In the genomic region with DNA sequence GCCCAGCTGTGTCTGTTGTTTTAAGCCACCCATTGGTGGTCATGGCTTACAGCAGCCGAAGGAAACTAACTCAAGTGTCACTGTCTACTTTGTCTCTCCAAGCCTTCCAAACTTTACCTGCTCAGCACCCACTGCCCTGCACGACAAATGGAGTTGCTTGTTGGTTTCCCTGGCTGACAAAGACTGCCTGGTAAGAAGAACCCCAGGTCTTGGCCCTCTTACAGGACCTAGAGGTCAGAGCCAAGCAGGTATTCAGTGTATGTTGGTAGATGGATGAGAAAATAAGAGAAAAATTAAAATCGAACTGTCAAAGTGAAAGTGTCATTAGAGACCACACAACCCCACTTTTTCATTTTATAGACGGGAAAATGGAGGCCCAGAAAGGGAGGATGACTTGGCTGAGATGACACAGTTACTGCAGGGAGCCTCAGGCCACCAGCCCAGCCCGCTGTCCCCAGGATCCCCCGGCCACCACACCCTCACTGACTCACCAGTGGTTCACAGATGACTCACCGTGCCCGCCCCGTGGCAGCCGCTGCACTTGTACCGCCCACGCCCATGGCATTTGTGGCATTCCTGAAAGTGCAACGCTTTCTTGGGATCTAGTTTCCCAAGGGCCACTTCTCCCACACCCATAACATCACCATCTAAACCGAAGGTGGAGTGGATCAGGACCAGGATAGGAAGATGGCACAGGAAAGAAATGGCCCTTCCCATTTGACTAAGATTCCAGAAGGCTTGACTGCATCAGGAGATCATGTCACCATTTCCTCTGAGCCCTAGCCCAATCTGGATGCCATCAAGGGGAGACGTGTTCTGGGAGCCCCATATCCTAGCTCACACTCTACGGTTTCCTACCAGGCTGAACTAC, we compare ENCODE assay signal across 1 cellular context.
TF ChIP-seq lines count a peak whose summit lies in the region.

No MANE protein-coding gene starts in this region.

TF ChIP-seq in K562, 482 proteins besides CTCF, POLR2A, EP300 and RAD21 (continued from another document and continues in another):
- TF ChIP-seq, protein P1, sequence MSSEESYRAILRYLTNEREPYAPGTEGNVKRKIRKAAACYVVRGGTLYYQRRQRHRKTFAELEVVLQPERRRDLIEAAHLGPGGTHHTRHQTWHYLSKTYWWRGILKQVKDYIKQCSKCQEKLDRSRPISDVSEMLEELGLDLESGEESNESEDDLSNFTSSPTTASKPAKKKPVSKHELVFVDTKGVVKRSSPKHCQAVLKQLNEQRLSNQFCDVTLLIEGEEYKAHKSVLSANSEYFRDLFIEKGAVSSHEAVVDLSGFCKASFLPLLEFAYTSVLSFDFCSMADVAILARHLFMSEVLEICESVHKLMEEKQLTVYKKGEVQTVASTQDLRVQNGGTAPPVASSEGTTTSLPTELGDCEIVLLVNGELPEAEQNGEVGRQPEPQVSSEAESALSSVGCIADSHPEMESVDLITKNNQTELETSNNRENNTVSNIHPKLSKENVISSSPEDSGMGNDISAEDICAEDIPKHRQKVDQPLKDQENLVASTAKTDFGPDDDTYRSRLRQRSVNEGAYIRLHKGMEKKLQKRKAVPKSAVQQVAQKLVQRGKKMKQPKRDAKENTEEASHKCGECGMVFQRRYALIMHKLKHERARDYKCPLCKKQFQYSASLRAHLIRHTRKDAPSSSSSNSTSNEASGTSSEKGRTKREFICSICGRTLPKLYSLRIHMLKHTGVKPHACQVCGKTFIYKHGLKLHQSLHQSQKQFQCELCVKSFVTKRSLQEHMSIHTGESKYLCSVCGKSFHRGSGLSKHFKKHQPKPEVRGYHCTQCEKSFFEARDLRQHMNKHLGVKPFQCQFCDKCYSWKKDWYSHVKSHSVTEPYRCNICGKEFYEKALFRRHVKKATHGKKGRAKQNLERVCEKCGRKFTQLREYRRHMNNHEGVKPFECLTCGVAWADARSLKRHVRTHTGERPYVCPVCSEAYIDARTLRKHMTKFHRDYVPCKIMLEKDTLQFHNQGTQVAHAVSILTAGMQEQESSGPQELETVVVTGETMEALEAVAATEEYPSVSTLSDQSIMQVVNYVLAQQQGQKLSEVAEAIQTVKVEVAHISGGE (CRISPR knock-in tag; IDR thresholded peaks at IDR 0.05), result peak in 1 of 3 experiments; percentile 70; a peak in 1 of 6 replicates
- TF ChIP-seq HNRNPL (IDR thresholded peaks at IDR 0.05; ENCODE audit: low read depth, low read length) (peak; percentile 75; the same call in 1 of the 2 replicates), GATAD2B (IDR thresholded peaks at IDR 0.05; ENCODE audit: borderline replicate concordance) (no peak), ZEB2 (IDR thresholded peaks at IDR 0.05) (no peak), RFX5 (IDR thresholded peaks at IDR 0.05; ENCODE audit: low read depth, low read length) (no peak), SMARCB1 (IDR thresholded peaks at IDR 0.05; ENCODE audit: insufficient read length, low read depth) (no peak), ASH1L (IDR thresholded peaks at IDR 0.05; ENCODE audit: borderline replicate concordance, low read depth, partially characterized antibody) (no peak), MBD2 (IDR thresholded peaks at IDR 0.05; ENCODE audit: borderline replicate concordance, low read depth) (peak; percentile 87), RAD51 (IDR thresholded peaks at IDR 0.05; ENCODE audit: borderline replicate concordance, low read depth) (no peak), HNRNPK (IDR thresholded peaks at IDR 0.05; ENCODE audit: low read depth, low read length, poor library complexity, severe bottlenecking) (no peak), ZNF121 (CRISPR knock-in tag; conservative IDR thresholded peaks at IDR 0.05) (no peak), POLR3G (IDR thresholded peaks at IDR 0.05; ENCODE audit: extremely low read depth, insufficient read length, insufficient replicate concordance) (no peak), PHF8 (IDR thresholded peaks at IDR 0.05; ENCODE audit: borderline replicate concordance, low read length) (0 out of 2 replicates have a peak, but pooled peaks have one; percentile 11), HDAC2 (IDR thresholded peaks at IDR 0.05) (peak; percentile 54; the same call in 1 of the 2 replicates), FOXP1 (CRISPR knock-in tag; IDR thresholded peaks at IDR 0.05) (no peak), TCFL5 (CRISPR knock-in tag; conservative IDR thresholded peaks at IDR 0.05) (no peak), ETV6 (IDR thresholded peaks at IDR 0.05; ENCODE audit: borderline replicate concordance in 1 of 2, low read depth in 2 of 2, low read length in 1 of 2) (no peak), ETV6 (CRISPR knock-in tag; IDR thresholded peaks at IDR 0.05; ENCODE audit: borderline replicate concordance) (no peak), NR1H2 (CRISPR knock-in tag; IDR thresholded peaks at IDR 0.05) (no peak), BDP1 (IDR thresholded peaks at IDR 0.05; ENCODE audit: insufficient read depth, insufficient read length) (no peak), BHLHE40 (IDR thresholded peaks at IDR 0.05; ENCODE audit: low read length) (peak; percentile 67; the same call in 1 of the 2 replicates), KLF13 (tag; IDR thresholded peaks at IDR 0.05; ENCODE audit: borderline replicate concordance, low read depth) (peak; percentile 22; the same call in 1 of the 2 replicates), NCOA4 (IDR thresholded peaks at IDR 0.05; ENCODE audit: partially characterized antibody) (no peak), SUPT5H (IDR thresholded peaks at IDR 0.05) (no peak), CREBBP (IDR thresholded peaks at IDR 0.05; ENCODE audit: low read depth, low read length) (no peak), MYC (IDR thresholded peaks at IDR 0.05; ENCODE audit: low read depth, low read length) (peak; percentile 62; the same call in 1 of the 2 replicates), MYC (CRISPR knock-in tag; IDR thresholded peaks at IDR 0.05; ENCODE audit: borderline replicate concordance, low read depth) (no peak), NFE2 (IDR thresholded peaks at IDR 0.05; ENCODE audit: low read depth) (peak; percentile 75), CHCHD3 (CRISPR knock-in tag; IDR thresholded peaks at IDR 0.05) (no peak)
- TF ChIP-seq, protein P2, sequence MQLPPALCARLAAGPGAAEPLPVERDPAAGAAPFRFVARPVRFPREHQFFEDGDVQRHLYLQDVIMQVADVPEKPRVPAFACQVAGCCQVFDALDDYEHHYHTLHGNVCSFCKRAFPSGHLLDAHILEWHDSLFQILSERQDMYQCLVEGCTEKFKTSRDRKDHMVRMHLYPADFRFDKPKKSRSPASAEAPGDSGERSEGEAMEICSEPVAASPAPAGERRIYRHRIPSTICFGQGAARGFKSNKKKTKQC (CRISPR knock-in tag; IDR thresholded peaks at IDR 0.05), result no peak
- TF ChIP-seq, protein P3, sequence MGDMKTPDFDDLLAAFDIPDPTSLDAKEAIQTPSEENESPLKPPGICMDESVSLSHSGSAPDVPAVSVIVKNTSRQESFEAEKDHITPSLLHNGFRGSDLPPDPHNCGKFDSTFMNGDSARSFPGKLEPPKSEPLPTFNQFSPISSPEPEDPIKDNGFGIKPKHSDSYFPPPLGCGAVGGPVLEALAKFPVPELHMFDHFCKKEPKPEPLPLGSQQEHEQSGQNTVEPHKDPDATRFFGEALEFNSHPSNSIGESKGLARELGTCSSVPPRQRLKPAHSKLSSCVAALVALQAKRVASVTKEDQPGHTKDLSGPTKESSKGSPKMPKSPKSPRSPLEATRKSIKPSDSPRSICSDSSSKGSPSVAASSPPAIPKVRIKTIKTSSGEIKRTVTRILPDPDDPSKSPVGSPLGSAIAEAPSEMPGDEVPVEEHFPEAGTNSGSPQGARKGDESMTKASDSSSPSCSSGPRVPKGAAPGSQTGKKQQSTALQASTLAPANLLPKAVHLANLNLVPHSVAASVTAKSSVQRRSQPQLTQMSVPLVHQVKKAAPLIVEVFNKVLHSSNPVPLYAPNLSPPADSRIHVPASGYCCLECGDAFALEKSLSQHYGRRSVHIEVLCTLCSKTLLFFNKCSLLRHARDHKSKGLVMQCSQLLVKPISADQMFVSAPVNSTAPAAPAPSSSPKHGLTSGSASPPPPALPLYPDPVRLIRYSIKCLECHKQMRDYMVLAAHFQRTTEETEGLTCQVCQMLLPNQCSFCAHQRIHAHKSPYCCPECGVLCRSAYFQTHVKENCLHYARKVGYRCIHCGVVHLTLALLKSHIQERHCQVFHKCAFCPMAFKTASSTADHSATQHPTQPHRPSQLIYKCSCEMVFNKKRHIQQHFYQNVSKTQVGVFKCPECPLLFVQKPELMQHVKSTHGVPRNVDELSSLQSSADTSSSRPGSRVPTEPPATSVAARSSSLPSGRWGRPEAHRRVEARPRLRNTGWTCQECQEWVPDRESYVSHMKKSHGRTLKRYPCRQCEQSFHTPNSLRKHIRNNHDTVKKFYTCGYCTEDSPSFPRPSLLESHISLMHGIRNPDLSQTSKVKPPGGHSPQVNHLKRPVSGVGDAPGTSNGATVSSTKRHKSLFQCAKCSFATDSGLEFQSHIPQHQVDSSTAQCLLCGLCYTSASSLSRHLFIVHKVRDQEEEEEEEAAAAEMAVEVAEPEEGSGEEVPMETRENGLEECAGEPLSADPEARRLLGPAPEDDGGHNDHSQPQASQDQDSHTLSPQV (IDR thresholded peaks at IDR 0.05), result peak; percentile 69
- TF ChIP-seq, protein P4, sequence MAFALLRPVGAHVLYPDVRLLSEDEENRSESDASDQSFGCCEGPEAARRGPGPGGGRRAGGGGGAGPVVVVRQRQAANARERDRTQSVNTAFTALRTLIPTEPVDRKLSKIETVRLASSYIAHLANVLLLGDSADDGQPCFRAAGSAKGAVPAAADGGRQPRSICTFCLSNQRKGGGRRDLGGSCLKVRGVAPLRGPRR (CRISPR knock-in tag; IDR thresholded peaks at IDR 0.05), result no peak
- TF ChIP-seq, protein P5, sequence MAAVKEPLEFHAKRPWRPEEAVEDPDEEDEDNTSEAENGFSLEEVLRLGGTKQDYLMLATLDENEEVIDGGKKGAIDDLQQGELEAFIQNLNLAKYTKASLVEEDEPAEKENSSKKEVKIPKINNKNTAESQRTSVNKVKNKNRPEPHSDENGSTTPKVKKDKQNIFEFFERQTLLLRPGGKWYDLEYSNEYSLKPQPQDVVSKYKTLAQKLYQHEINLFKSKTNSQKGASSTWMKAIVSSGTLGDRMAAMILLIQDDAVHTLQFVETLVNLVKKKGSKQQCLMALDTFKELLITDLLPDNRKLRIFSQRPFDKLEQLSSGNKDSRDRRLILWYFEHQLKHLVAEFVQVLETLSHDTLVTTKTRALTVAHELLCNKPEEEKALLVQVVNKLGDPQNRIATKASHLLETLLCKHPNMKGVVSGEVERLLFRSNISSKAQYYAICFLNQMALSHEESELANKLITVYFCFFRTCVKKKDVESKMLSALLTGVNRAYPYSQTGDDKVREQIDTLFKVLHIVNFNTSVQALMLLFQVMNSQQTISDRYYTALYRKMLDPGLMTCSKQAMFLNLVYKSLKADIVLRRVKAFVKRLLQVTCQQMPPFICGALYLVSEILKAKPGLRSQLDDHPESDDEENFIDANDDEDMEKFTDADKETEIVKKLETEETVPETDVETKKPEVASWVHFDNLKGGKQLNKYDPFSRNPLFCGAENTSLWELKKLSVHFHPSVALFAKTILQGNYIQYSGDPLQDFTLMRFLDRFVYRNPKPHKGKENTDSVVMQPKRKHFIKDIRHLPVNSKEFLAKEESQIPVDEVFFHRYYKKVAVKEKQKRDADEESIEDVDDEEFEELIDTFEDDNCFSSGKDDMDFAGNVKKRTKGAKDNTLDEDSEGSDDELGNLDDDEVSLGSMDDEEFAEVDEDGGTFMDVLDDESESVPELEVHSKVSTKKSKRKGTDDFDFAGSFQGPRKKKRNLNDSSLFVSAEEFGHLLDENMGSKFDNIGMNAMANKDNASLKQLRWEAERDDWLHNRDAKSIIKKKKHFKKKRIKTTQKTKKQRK (IDR thresholded peaks at IDR 0.05; ENCODE audit: borderline replicate concordance, low read depth, low read length), result no peak
- TF ChIP-seq, protein P6, sequence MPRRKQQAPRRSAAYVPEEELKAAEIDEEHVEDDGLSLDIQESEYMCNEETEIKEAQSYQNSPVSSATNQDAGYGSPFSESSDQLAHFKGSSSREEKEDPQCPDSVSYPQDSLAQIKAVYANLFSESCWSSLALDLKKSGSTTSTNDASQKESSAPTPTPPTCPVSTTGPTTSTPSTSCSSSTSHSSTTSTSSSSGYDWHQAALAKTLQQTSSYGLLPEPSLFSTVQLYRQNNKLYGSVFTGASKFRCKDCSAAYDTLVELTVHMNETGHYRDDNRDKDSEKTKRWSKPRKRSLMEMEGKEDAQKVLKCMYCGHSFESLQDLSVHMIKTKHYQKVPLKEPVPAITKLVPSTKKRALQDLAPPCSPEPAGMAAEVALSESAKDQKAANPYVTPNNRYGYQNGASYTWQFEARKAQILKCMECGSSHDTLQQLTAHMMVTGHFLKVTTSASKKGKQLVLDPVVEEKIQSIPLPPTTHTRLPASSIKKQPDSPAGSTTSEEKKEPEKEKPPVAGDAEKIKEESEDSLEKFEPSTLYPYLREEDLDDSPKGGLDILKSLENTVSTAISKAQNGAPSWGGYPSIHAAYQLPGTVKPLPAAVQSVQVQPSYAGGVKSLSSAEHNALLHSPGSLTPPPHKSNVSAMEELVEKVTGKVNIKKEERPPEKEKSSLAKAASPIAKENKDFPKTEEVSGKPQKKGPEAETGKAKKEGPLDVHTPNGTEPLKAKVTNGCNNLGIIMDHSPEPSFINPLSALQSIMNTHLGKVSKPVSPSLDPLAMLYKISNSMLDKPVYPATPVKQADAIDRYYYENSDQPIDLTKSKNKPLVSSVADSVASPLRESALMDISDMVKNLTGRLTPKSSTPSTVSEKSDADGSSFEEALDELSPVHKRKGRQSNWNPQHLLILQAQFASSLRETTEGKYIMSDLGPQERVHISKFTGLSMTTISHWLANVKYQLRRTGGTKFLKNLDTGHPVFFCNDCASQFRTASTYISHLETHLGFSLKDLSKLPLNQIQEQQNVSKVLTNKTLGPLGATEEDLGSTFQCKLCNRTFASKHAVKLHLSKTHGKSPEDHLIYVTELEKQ (CRISPR knock-in tag; IDR thresholded peaks at IDR 0.05), result no peak
- TF ChIP-seq, protein P7, sequence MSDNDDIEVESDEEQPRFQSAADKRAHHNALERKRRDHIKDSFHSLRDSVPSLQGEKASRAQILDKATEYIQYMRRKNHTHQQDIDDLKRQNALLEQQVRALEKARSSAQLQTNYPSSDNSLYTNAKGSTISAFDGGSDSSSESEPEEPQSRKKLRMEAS (CRISPR knock-in tag; IDR thresholded peaks at IDR 0.05), result 0 out of 2 replicates have a peak, but pooled peaks have one; percentile 47
- TF ChIP-seq, protein P8, sequence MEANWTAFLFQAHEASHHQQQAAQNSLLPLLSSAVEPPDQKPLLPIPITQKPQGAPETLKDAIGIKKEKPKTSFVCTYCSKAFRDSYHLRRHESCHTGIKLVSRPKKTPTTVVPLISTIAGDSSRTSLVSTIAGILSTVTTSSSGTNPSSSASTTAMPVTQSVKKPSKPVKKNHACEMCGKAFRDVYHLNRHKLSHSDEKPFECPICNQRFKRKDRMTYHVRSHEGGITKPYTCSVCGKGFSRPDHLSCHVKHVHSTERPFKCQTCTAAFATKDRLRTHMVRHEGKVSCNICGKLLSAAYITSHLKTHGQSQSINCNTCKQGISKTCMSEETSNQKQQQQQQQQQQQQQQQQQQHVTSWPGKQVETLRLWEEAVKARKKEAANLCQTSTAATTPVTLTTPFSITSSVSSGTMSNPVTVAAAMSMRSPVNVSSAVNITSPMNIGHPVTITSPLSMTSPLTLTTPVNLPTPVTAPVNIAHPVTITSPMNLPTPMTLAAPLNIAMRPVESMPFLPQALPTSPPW (CRISPR knock-in tag; IDR thresholded peaks at IDR 0.05), result peak; percentile 81
- TF ChIP-seq, protein P9, sequence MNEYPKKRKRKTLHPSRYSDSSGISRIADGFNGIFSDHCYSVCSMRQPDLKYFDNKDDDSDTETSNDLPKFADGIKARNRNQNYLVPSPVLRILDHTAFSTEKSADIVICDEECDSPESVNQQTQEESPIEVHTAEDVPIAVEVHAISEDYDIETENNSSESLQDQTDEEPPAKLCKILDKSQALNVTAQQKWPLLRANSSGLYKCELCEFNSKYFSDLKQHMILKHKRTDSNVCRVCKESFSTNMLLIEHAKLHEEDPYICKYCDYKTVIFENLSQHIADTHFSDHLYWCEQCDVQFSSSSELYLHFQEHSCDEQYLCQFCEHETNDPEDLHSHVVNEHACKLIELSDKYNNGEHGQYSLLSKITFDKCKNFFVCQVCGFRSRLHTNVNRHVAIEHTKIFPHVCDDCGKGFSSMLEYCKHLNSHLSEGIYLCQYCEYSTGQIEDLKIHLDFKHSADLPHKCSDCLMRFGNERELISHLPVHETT (CRISPR knock-in tag; conservative IDR thresholded peaks at IDR 0.05 in 1 of 2, IDR thresholded peaks at IDR 0.05 in 1 of 2), result 0 out of 4 replicates have a peak, but pooled peaks of 1 of the 2 experiments have one; percentile 19
